ENCODE assay signal across 8 cellular contexts in the genomic region with DNA sequence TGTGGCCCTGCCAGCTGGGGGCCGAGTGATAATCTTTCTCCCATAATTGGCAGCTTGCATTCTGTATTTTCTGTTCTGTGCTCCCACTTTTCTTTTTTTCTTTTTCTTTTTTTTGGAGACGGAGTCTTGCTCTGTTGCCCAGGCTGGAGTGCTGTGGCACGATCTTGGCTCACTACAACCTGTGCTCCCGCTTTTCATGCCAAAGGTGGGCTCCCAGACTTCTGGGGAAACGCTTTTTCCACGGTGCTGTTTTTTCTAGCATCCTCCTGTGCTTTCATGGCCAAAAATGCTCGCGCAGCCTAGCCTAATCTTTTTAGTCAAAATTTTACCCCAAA. TPM values are rescaled to one million over a fixed set of nuclear protein-coding genes. Genes with fewer than 3 reads are reported as not detected.
DNase-seq lines count a peak whose midpoint lies in the region; ATAC-seq, FAIRE-seq and TF ChIP-seq lines count a peak whose summit lies in the region.

No MANE protein-coding gene starts in this region.

- H3K27me3 Mint-ChIP-seq in T-cell: no peaks in the 10 kb centered on the region

- peaks cover 13% of the 10 kb centered on the region for H3K36me3 Mint-ChIP-seq in T-cell

- DNase-seq in GM06990 (ENCODE audit: extremely low read depth, insufficient read length): no peak
- DNase-seq in T-cell: no peak
- no peak for DNase-seq in fibroblast of villous mesenchyme (ENCODE audit: low read depth)
- no peak for DNase-seq in psoas muscle
- DNase-seq in HT-29 (ENCODE audit: low spot score): no peak
- no peak for DNase-seq in globus pallidus (ENCODE audit: low spot score)
- no peak for DNase-seq in D721Med (ENCODE audit: insufficient read length, low spot score)
- no peak for DNase-seq in AG20443 (ENCODE audit: low spot score)

- POLR2A ChIA-PET in T-cell (lab: Charles Lee): interaction anchor here (0.6 kb wide), 2 partner anchors 257 to 616 kb away, joined by 3 read pairs; no protein-coding TSS in a partner anchor

- intact Hi-C loops in psoas muscle (cut with DNase I): loop anchor here (10.0 kb wide), 3 partner anchors 152 to 272 kb away; a partner anchor contains a TSS

- ATAC-seq in T-cell (replicated peaks in 1 of 4) (no peak), psoas muscle (no peak)

- peak overlapping the region; percentile 98 for H3K27ac ChIP-seq in psoas muscle

- H3K4me1 ChIP-seq in psoas muscle: peaks cover 20% of the 10 kb centered on the region

- TF ChIP-seq CTCF in GM06990 (IDR thresholded peaks at IDR 0.05; ENCODE audit: insufficient read depth, low read length, poor library complexity, severe bottlenecking) (no peak), fibroblast of villous mesenchyme (IDR thresholded peaks at IDR 0.05; ENCODE audit: insufficient read depth, low read depth, low read length) (no peak), psoas muscle (IDR thresholded peaks at IDR 0.05) (no peak), D721Med (IDR thresholded peaks at IDR 0.05; ENCODE audit: insufficient read depth, missing control alignments) (no peak)

- H3K4me3 Mint-ChIP-seq in T-cell: peak overlapping the region; percentile 90 to 96 (median 95)

- FAIRE-seq in D721Med (lab: Jason Lieb, UNC): no peak

- H3K4me1 Mint-ChIP-seq in T-cell: peaks cover 34 to 36% (median 35%) of the 10 kb centered on the region in 3 donors

- H3K27ac Mint-ChIP-seq in T-cell: peak overlapping the region; percentile 92 to 99

- no peaks in the 10 kb centered on the region for H3K9me3 ChIP-seq in psoas muscle

- H3K4me3 ChIP-seq in GM06990 (replicated peaks; ENCODE audit: low read depth, low read length) (peak overlapping the region; percentile 94), fibroblast of villous mesenchyme (ENCODE audit: low read depth, low read length) (peak overlapping the region; percentile 70), psoas muscle (peak overlapping the region; percentile 98)

- H3K36me3 ChIP-seq in GM06990 (ENCODE audit: control insufficient read depth, insufficient read depth, low read length) (no peaks in the 10 kb centered on the region), psoas muscle (ENCODE audit: insufficient read depth in 1 of 2, low read depth in 1 of 2) (peaks cover 0 to 14% of the 10 kb centered on the region in 2 donors)

- H3K27me3 ChIP-seq in GM06990 (replicated peaks; ENCODE audit: control insufficient read depth, insufficient read depth, low read length) (no peaks in the 10 kb centered on the region), psoas muscle (ENCODE audit: insufficient read depth in 3 of 3, low read length in 2 of 3) (no peaks in the 10 kb centered on the region)

- WGBS in psoas muscle, 3 donors: 9 to 12% (median 12%) methylated on average over 8 of the region's 8 CpGs

- CTCF ChIA-PET in T-cell (lab: Charles Lee): no interaction called here

- no peaks in the 10 kb centered on the region for H3K9me3 Mint-ChIP-seq in T-cell

RNA-seq across cellular contexts. Expression of a gene that starts 0.6 kb away (rescaled TPM):
- total RNA-seq in T-cell (10 to 100 TPM; 41.6 to 60.3 (median 53.6) TPM), fibroblast of villous mesenchyme (35.8 and 46.6 TPM in 2 replicates), psoas muscle (10 to 100 TPM; 16.8 to 29.6 (median 25.3) TPM)
- polyA plus RNA-seq in psoas muscle: 10 to 100 TPM in 1 of 3 donors, 1 to 10 TPM in 2; 9.0 to 19.1 (median 9.5) TPM
- 18.2 and 19.7 TPM in 2 replicates for total RNA-seq in HT-29 (2014; rRNA removed; shearing (Covaris generic))
